In the genomic region with DNA sequence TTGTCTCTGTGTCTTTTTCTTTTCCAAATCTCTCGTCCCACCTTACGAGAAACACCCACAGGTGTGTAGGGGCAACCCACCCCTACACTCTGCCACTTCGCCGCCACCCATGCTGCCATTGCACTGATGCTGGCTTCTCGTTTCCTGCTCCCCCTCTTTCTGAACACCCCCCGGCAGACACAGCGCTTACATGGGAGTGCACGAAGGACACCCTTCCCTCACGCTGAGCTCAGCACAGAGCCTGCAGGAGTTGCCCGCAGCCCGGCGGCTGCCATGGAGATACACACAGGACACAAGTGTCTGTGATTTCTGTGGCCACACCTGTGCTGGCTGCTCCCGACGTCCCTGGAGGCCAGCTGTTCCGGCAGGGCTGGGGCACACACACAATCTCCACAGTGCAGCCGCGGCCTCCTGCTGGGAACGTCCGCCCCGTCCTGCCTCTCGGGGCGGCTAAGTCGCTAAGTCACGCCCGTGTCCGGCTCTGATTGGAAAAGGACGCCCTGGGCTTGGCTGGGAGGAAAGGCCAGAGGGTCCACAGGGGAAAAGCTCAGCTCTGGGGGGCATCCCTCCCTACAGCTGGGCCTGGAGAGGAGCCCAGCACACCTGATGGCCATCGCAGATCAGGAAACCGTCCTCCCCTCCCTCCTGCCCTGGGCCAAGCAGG, we compare ENCODE assay signal across 1 cellular context.
TF ChIP-seq lines count a peak whose summit lies in the region.

No MANE protein-coding gene starts in this region.

TF ChIP-seq in K562, 482 proteins besides CTCF, POLR2A, EP300 and RAD21 (continued from another document):
- TF ChIP-seq TFAP4 (CRISPR knock-in tag; IDR thresholded peaks at IDR 0.05; ENCODE audit: borderline replicate concordance) (peak; percentile 70; the same call in 1 of the 2 replicates), ARID1B (IDR thresholded peaks at IDR 0.05) (peak; percentile 77), NFE2 (IDR thresholded peaks at IDR 0.05; ENCODE audit: low read depth) (peak; percentile 51), ZC3H11A (IDR thresholded peaks at IDR 0.05; ENCODE audit: low read depth, low read length) (no peak), ZNF75A (CRISPR knock-in tag; IDR thresholded peaks at IDR 0.05) (no peak), NCOA2 (IDR thresholded peaks at IDR 0.05; ENCODE audit: partially characterized antibody in 2 of 2) (no peak), SMAD4 (CRISPR knock-in tag; conservative IDR thresholded peaks at IDR 0.05) (peak; percentile 72; the same call in 1 of the 2 replicates), WHSC1 (IDR thresholded peaks at IDR 0.05; ENCODE audit: low read length) (no peak), CBFA2T2 (conservative IDR thresholded peaks at IDR 0.05) (peak; percentile 86), RCOR1 (IDR thresholded peaks at IDR 0.05; ENCODE audit: borderline replicate concordance in 1 of 2, low read depth in 2 of 2, low read length in 2 of 2) (peak in 1 of 2 experiments; percentile 42; a peak in 2 of 4 replicates), CCNT2 (IDR thresholded peaks at IDR 0.05; ENCODE audit: borderline replicate concordance, extremely low read depth, insufficient read length, low read depth, low read length) (peak; percentile 56), NR4A1 (CRISPR knock-in tag; IDR thresholded peaks at IDR 0.05) (no peak), NR4A1 (tag; IDR thresholded peaks at IDR 0.05) (no peak), KDM1A (IDR thresholded peaks at IDR 0.05) (peak; percentile 71 to 79), GABPB1 (CRISPR knock-in tag; IDR thresholded peaks at IDR 0.05) (no peak), BHLHE40 (IDR thresholded peaks at IDR 0.05; ENCODE audit: low read length) (0 out of 2 replicates have a peak, but pooled peaks have one; percentile 7), NFIC (IDR thresholded peaks at IDR 0.05) (peak; percentile 67), KLF16 (IDR thresholded peaks at IDR 0.05) (peak; percentile 22; the same call in 1 of the 2 replicates), HNRNPH1 (optimal IDR thresholded peaks at IDR 0.05; ENCODE audit: low read depth, low read length) (no peak), SMAD1 (IDR thresholded peaks at IDR 0.05; ENCODE audit: low read depth, low read length, partially characterized antibody) (no peak), VEZF1 (CRISPR knock-in tag; IDR thresholded peaks at IDR 0.05) (no peak), THRA (IDR thresholded peaks at IDR 0.05) (no peak), NCOR1 (IDR thresholded peaks at IDR 0.05) (peak; percentile 52; the same call in 1 of the 2 replicates), CBFA2T3 (IDR thresholded peaks at IDR 0.05) (peak; percentile 89), NFXL1 (CRISPR knock-in tag; IDR thresholded peaks at IDR 0.05) (no peak), DPF2 (IDR thresholded peaks at IDR 0.05) (0 out of 2 replicates have a peak, but pooled peaks have one; percentile 38), POLR2AphosphoS5 (IDR thresholded peaks at IDR 0.05; ENCODE audit: control insufficient read depth, insufficient read depth, low read depth, low read length) (0 out of 2 replicates have a peak, but pooled peaks have one; percentile 22), RAD51 (IDR thresholded peaks at IDR 0.05; ENCODE audit: borderline replicate concordance, low read depth) (no peak), CXXC5 (CRISPR knock-in tag; IDR thresholded peaks at IDR 0.05) (peak; percentile 48; the same call in 1 of the 2 replicates), STAT5A (IDR thresholded peaks at IDR 0.05; ENCODE audit: borderline replicate concordance, low read length) (peak; percentile 43; the same call in 1 of the 2 replicates), TCF3 (CRISPR knock-in tag; IDR thresholded peaks at IDR 0.05) (peak; percentile 63), PTRF (tag; IDR thresholded peaks at IDR 0.05) (no peak), TEAD4 (IDR thresholded peaks at IDR 0.05; ENCODE audit: low read length) (peak; percentile 79), TEAD4 (CRISPR knock-in tag; IDR thresholded peaks at IDR 0.05; ENCODE audit: borderline replicate concordance) (no peak), TAL1 (IDR thresholded peaks at IDR 0.05) (peak; percentile 80), HMGN3 (IDR thresholded peaks at IDR 0.05; ENCODE audit: borderline replicate concordance, extremely low read depth, insufficient read length, low read depth, low read length) (peak; percentile 54), ZBTB33 (CRISPR knock-in tag; IDR thresholded peaks at IDR 0.05) (no peak)
- TF ChIP-seq, protein P1, sequence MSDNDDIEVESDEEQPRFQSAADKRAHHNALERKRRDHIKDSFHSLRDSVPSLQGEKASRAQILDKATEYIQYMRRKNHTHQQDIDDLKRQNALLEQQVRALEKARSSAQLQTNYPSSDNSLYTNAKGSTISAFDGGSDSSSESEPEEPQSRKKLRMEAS (CRISPR knock-in tag; IDR thresholded peaks at IDR 0.05): no peak
- TF ChIP-seq, protein P2, sequence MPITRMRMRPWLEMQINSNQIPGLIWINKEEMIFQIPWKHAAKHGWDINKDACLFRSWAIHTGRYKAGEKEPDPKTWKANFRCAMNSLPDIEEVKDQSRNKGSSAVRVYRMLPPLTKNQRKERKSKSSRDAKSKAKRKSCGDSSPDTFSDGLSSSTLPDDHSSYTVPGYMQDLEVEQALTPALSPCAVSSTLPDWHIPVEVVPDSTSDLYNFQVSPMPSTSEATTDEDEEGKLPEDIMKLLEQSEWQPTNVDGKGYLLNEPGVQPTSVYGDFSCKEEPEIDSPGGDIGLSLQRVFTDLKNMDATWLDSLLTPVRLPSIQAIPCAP (CRISPR knock-in tag; IDR thresholded peaks at IDR 0.05; ENCODE audit: borderline replicate concordance): no peak
- TF ChIP-seq, protein P3, sequence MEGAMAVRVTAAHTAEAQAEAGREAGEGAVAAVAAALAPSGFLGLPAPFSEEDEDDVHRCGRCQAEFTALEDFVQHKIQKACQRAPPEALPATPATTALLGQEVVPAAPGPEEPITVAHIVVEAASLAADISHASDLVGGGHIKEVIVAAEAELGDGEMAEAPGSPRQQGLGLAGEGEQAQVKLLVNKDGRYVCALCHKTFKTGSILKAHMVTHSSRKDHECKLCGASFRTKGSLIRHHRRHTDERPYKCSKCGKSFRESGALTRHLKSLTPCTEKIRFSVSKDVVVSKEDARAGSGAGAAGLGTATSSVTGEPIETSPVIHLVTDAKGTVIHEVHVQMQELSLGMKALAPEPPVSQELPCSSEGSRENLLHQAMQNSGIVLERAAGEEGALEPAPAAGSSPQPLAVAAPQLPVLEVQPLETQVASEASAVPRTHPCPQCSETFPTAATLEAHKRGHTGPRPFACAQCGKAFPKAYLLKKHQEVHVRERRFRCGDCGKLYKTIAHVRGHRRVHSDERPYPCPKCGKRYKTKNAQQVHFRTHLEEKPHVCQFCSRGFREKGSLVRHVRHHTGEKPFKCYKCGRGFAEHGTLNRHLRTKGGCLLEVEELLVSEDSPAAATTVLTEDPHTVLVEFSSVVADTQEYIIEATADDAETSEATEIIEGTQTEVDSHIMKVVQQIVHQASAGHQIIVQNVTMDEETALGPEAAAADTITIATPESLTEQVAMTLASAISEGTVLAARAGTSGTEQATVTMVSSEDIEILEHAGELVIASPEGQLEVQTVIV (CRISPR knock-in tag; IDR thresholded peaks at IDR 0.05; ENCODE audit: borderline replicate concordance): no peak
